Comparison of ENCODE assay signal across 20 cellular contexts in the genomic region with DNA sequence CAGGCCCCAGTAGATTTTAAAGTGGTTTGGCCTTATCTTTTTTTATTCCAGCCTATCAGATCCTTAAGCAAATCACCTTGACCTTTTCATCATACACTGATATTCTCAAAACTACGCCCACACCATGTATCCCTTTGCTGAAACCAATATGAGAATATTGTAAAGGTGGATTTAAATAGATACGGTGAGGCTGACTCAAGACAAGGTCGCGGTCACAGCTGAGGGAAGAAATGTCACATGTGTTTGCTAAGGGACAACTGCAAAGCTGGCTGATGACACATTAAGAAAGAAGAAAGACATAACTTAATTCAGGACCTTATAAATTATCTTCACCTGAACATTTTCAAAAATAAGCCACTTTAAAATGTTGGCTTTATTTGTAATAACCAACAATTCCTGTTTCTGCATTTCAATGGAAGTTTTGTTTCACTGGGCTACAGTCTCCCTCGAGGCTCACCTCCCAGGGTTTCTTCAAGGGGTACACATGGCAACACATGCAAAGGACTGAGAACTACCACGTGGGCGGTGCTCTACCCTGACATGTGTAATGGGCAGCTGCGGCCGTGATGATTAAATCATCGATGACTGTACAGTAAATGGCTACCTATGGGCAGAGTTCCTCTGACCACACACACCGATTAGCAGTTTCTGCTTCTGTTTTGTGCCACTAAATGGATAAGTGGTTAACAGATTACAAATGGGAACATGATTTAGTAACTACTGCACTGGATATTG.
DNase-seq lines count a peak whose midpoint lies in the region; ATAC-seq and TF ChIP-seq lines count a peak whose summit lies in the region.
"Had no signal": no experiment of that assay in that cellular context is flagged by ENCODE, and none has a peak within 500 bp of the region (broad histone marks: within the 10 kb centered on the region; RNA-seq: fewer than 3 reads in every experiment).

No MANE protein-coding gene starts in this region.

- H3K27ac Mint-ChIP-seq in activated naive CD4-positive, alpha-beta T cell treated with anti-CD3 and anti-CD28 coated beads, Interleukin-2, amount 50 U/mL, for 72 hours = no peak overlapping the region
- no peak overlapping the region for H3K27ac Mint-ChIP-seq in activated T-helper 17 cell treated with anti-CD3 and anti-CD28 coated beads, Interleukin-2, amount 50 U/mL, for 72 hours
- H3K27ac Mint-ChIP-seq in stimulated activated naive CD8-positive, alpha-beta T cell treated with anti-CD3 and anti-CD28 coated beads, Interleukin-15, Interleukin-2, amounts not matched to agents 100 ng/mL and 50 ng/mL, for 24 hours = peak overlapping the region; percentile 61
- H3K27ac Mint-ChIP-seq: activated B cell treated with CpG ODN at 0.5 μM for 24 hours; activated naive CD4-positive, alpha-beta T cell treated with anti-CD3 and anti-CD28 coated beads, Interleukin-2, amount 50 U/mL, for 24 hours; CD8-positive, alpha-beta T cell; T-helper 1 cell treated with Interleukin-12 subunit alpha and Interleukin-12 subunit beta and Interleukin-4 antibody, amounts not matched to agents 30 μg/mL and 1 μg/mL, for 36 hours had no signal

- no peaks in the 10 kb centered on the region for H3K36me3 ChIP-seq in MM.1S (replicated peaks; ENCODE audit: insufficient read depth, low read length)
- H3K36me3 ChIP-seq: ovary had no signal

- H3K79me2 ChIP-seq in MM.1S (ENCODE audit: low read length) = no peaks in the 10 kb centered on the region

- H3K4me3 ChIP-seq in MM.1S (ENCODE audit: low read length) = no peak overlapping the region
- H3K4me3 ChIP-seq: ovary, Peyer's patch had no signal

- no peak overlapping the region for H2AFZ ChIP-seq in MM.1S (ENCODE audit: low read length)

- H3K9me3 Mint-ChIP-seq in activated naive CD4-positive, alpha-beta T cell treated with anti-CD3 and anti-CD28 coated beads, Interleukin-2, amount 50 U/mL, for 72 hours = no peaks in the 10 kb centered on the region
- no peaks in the 10 kb centered on the region for H3K9me3 Mint-ChIP-seq in activated T-helper 17 cell treated with anti-CD3 and anti-CD28 coated beads, Interleukin-2, amount 50 U/mL, for 72 hours
- H3K9me3 Mint-ChIP-seq in stimulated activated naive CD8-positive, alpha-beta T cell treated with anti-CD3 and anti-CD28 coated beads, Interleukin-15, Interleukin-2, amounts not matched to agents 100 ng/mL and 50 ng/mL, for 24 hours = no peaks in the 10 kb centered on the region
- H3K9me3 Mint-ChIP-seq: activated B cell treated with CpG ODN at 0.5 μM for 24 hours; activated naive CD4-positive, alpha-beta T cell treated with anti-CD3 and anti-CD28 coated beads, Interleukin-2, amount 50 U/mL, for 24 hours; CD8-positive, alpha-beta T cell; central memory CD8-positive, alpha-beta T cell; T-helper 1 cell treated with Interleukin-12 subunit alpha and Interleukin-12 subunit beta and Interleukin-4 antibody, amounts not matched to agents 30 μg/mL and 1 μg/mL, for 36 hours had no signal

- no peak overlapping the region for H3K9ac ChIP-seq in MM.1S (ENCODE audit: low read length)

- H3K9me2 ChIP-seq in MM.1S (replicated peaks; ENCODE audit: insufficient read depth, low read length) = no peaks in the 10 kb centered on the region

- no peak for TF ChIP-seq CTCF in MM.1S (IDR thresholded peaks at IDR 0.05; ENCODE audit: low read length)

- H3K27me3 ChIP-seq in MM.1S (replicated peaks; ENCODE audit: insufficient read depth, low read length) = no peaks in the 10 kb centered on the region
- H3K27me3 ChIP-seq: ovary, Peyer's patch had no signal

- peaks cover 0 to 5% of the 10 kb centered on the region in 2 donors for H3K36me3 Mint-ChIP-seq in activated naive CD4-positive, alpha-beta T cell treated with anti-CD3 and anti-CD28 coated beads, Interleukin-2, amount 50 U/mL, for 72 hours
- H3K36me3 Mint-ChIP-seq in activated T-helper 17 cell treated with anti-CD3 and anti-CD28 coated beads, Interleukin-2, amount 50 U/mL, for 72 hours (ENCODE audit: low read depth) = peaks cover 41% of the 10 kb centered on the region
- H3K36me3 Mint-ChIP-seq in stimulated activated naive CD8-positive, alpha-beta T cell treated with anti-CD3 and anti-CD28 coated beads, Interleukin-15, Interleukin-2, amounts not matched to agents 100 ng/mL and 50 ng/mL, for 24 hours (ENCODE audit: low read depth) = peaks cover 18% of the 10 kb centered on the region
- H3K36me3 Mint-ChIP-seq: activated naive CD4-positive, alpha-beta T cell treated with anti-CD3 and anti-CD28 coated beads, Interleukin-2, amount 50 U/mL, for 24 hours; CD8-positive, alpha-beta T cell had no signal

- H3F3A ChIP-seq in MM.1S (ENCODE audit: insufficient read depth, low read length) = no peaks in the 10 kb centered on the region

- no peak overlapping the region for H3K4me2 ChIP-seq in MM.1S (ENCODE audit: low read depth, low read length)

- no peaks in the 10 kb centered on the region for H3K4me1 Mint-ChIP-seq in activated T-helper 17 cell treated with anti-CD3 and anti-CD28 coated beads, Interleukin-2, amount 50 U/mL, for 72 hours
- H3K4me1 Mint-ChIP-seq in stimulated activated naive CD8-positive, alpha-beta T cell treated with anti-CD3 and anti-CD28 coated beads, Interleukin-15, Interleukin-2, amounts not matched to agents 100 ng/mL and 50 ng/mL, for 24 hours (ENCODE audit: low read depth) = peaks cover 16% of the 10 kb centered on the region
- H3K4me1 Mint-ChIP-seq: activated B cell treated with CpG ODN at 0.5 μM for 24 hours; activated naive CD4-positive, alpha-beta T cell treated with anti-CD3 and anti-CD28 coated beads, Interleukin-2, amount 50 U/mL, for 24 hours; central memory CD8-positive, alpha-beta T cell had no signal

- no peak overlapping the region for H3K27ac ChIP-seq in MM.1S (ENCODE audit: low read length)
- H3K27ac ChIP-seq: ovary, Peyer's patch had no signal

- ATAC-seq in activated naive CD4-positive, alpha-beta T cell treated with anti-CD3 and anti-CD28 coated beads, Interleukin-2, amount 50 U/mL, for 72 hours = peak; percentile 70 to 83
- ATAC-seq in HG03439 (IDR thresholded peaks at IDR 0.05; ENCODE audit: unreplicated experiment) = peak; percentile 75
- ATAC-seq in activated T-helper 17 cell treated with anti-CD3 and anti-CD28 coated beads, Interleukin-2, amount 50 U/mL, for 72 hours (replicated peaks) = peak; percentile 69
- no peak for ATAC-seq in Right ventricle myocardium inferior
- ATAC-seq: CD8-positive, alpha-beta T cell; left lobe of liver had no signal

- no peaks in the 10 kb centered on the region for H3K4me1 ChIP-seq in MM.1S (ENCODE audit: low read length)
- H3K4me1 ChIP-seq: Peyer's patch had no signal

- no peak overlapping the region for H3K4me3 Mint-ChIP-seq in activated T-helper 17 cell treated with anti-CD3 and anti-CD28 coated beads, Interleukin-2, amount 50 U/mL, for 72 hours
- no peak overlapping the region for H3K4me3 Mint-ChIP-seq in stimulated activated naive CD8-positive, alpha-beta T cell treated with anti-CD3 and anti-CD28 coated beads, Interleukin-15, Interleukin-2, amounts not matched to agents 100 ng/mL and 50 ng/mL, for 24 hours
- H3K4me3 Mint-ChIP-seq: activated B cell treated with CpG ODN at 0.5 μM for 24 hours; activated naive CD4-positive, alpha-beta T cell treated with anti-CD3 and anti-CD28 coated beads, Interleukin-2, amount 50 U/mL, for 24 hours; CD8-positive, alpha-beta T cell; central memory CD8-positive, alpha-beta T cell; T-helper 1 cell treated with Interleukin-12 subunit alpha and Interleukin-12 subunit beta and Interleukin-4 antibody, amounts not matched to agents 30 μg/mL and 1 μg/mL, for 36 hours had no signal

- DNase-seq in activated naive CD4-positive, alpha-beta T cell treated with anti-CD3 and anti-CD28 coated beads, Interleukin-2, amount 50 U/mL, for 72 hours (ENCODE audit: low spot score in 2 of 2) = no peak
- no peak for DNase-seq in activated naive CD4-positive, alpha-beta T cell (lab: John Stamatoyannopoulos, UW)
- no peak for DNase-seq in T-helper 1 cell
- no peak for DNase-seq in Right ventricle myocardium inferior (ENCODE audit: missing footprints)
- DNase-seq in MM.1S = no peak
- DNase-seq: ACHN; activated B cell treated with CpG ODN at 0.5 μM for 24 hours; CD8-positive, alpha-beta T cell; effector memory CD4-positive, alpha-beta T cell; NCI-H526 treated with DMSO at 0.1 percent for 48 hours; ovary; Peyer's patch; trophoblast cell had no signal

- no peaks in the 10 kb centered on the region for H4K20me1 ChIP-seq in MM.1S (ENCODE audit: insufficient read depth, low read length)

- H3K9me3 ChIP-seq in MM.1S (replicated peaks; ENCODE audit: insufficient read depth, low read length) = no peaks in the 10 kb centered on the region
- H3K9me3 ChIP-seq: ovary, Peyer's patch had no signal

- intact Hi-C loops in Right ventricle myocardium inferior (cut with DNase I) = no loop called here

- H3K27me3 Mint-ChIP-seq in activated T-helper 17 cell treated with anti-CD3 and anti-CD28 coated beads, Interleukin-2, amount 50 U/mL, for 72 hours = no peaks in the 10 kb centered on the region
- H3K27me3 Mint-ChIP-seq in stimulated activated naive CD8-positive, alpha-beta T cell treated with anti-CD3 and anti-CD28 coated beads, Interleukin-15, Interleukin-2, amounts not matched to agents 100 ng/mL and 50 ng/mL, for 24 hours = no peaks in the 10 kb centered on the region
- H3K27me3 Mint-ChIP-seq: activated B cell treated with CpG ODN at 0.5 μM for 24 hours; activated naive CD4-positive, alpha-beta T cell treated with anti-CD3 and anti-CD28 coated beads, Interleukin-2, amount 50 U/mL, for 24 hours; central memory CD8-positive, alpha-beta T cell had no signal
